20 cellular contexts compared by ENCODE assay signal in the genomic region with DNA sequence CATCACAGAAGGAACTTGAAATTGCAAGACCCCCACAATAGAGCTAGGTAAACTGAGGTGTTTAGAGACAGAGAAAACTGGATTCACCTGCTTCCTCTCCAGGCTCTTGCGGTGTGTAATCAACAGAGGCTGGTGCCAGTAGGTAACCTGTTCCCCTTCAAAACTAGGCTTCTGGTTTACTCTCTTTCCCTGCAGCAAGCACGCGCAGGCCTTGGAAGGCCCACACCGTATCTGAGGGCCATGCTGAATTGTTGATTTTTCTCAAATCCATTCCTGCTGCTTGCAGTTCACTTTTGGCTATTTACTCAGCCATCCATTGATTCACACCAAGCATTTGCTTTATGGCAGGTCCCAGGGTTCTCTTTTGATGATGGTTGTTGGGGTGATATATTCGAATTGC. TPM values are rescaled to one million over a fixed set of nuclear protein-coding genes. Genes with fewer than 3 reads are reported as not detected.
DNase-seq lines count a peak whose midpoint lies in the region; ATAC-seq and TF ChIP-seq lines count a peak whose summit lies in the region.
"Had no signal": no experiment of that assay in that cellular context is flagged by ENCODE, and none has a peak within 500 bp of the region (broad histone marks: within the 10 kb centered on the region; RNA-seq: fewer than 3 reads in every experiment).

No MANE protein-coding gene starts in this region.

- H3K36me3 Mint-ChIP-seq in osteocyte (ENCODE audit: unreplicated experiment) = no peaks in the 10 kb centered on the region

- no peaks in the 10 kb centered on the region for H3K36me3 ChIP-seq in HUES64 (ENCODE audit: insufficient read depth, low read length)
- H3K36me3 ChIP-seq in endocrine pancreas (ENCODE audit: control insufficient read depth, insufficient read depth, low read length) = peaks cover 3% of the 10 kb centered on the region
- H3K36me3 ChIP-seq: heart right ventricle had no signal

- H3K9me3 ChIP-seq in HUES64 (ENCODE audit: insufficient read depth, low read depth, low read length) (no peaks in the 10 kb centered on the region), endocrine pancreas (ENCODE audit: control insufficient read depth, low read length) (no peaks in the 10 kb centered on the region)

- peaks cover 7% of the 10 kb centered on the region for H3K9me3 Mint-ChIP-seq in osteocyte (ENCODE audit: unreplicated experiment)

- H3K27me3 Mint-ChIP-seq in osteocyte (ENCODE audit: unreplicated experiment) = peaks cover 21% of the 10 kb centered on the region

- H3K4me3 ChIP-seq in HUES64 (ENCODE audit: low read length) = 0 out of 2 replicates have a peak overlapping the region, but pooled peaks have one; percentile 49
- H3K4me3 ChIP-seq in endocrine pancreas (ENCODE audit: control insufficient read depth, insufficient read depth, low read length) = peak overlapping the region; percentile 71

- H3K4me3 Mint-ChIP-seq in osteocyte (ENCODE audit: unreplicated experiment) = peak overlapping the region; percentile 78
- H3K4me3 Mint-ChIP-seq: activated B cell treated with CpG ODN at 0.5 μM for 24 hours; CD4-positive, alpha-beta T cell had no signal

- TF ChIP-seq CTCF in osteocyte (IDR thresholded peaks at IDR 0.05) = no peak

- H3K4me1 ChIP-seq in HUES64 (ENCODE audit: insufficient read depth, low read length) = peaks cover 5% of the 10 kb centered on the region; the same call in 1 of the 2 replicates
- no peaks in the 10 kb centered on the region for H3K4me1 ChIP-seq in endocrine pancreas (ENCODE audit: control insufficient read depth, insufficient read depth, low read length)
- H3K4me1 ChIP-seq: heart right ventricle had no signal

- H3K27ac Mint-ChIP-seq in osteocyte (ENCODE audit: unreplicated experiment) = no peak overlapping the region
- H3K27ac Mint-ChIP-seq: activated B cell treated with CpG ODN at 0.5 μM for 24 hours; CD4-positive, alpha-beta T cell had no signal

- WGBS in HUES64 = 86% methylated on average over 5 of the region's 5 CpGs

- no peak for ATAC-seq in GM19452 (IDR thresholded peaks at IDR 0.05; ENCODE audit: unreplicated experiment)
- ATAC-seq: PC-3 had no signal

- peaks cover 6% of the 10 kb centered on the region for H3K4me1 Mint-ChIP-seq in osteocyte (ENCODE audit: unreplicated experiment)

- DNase-seq in NCI-H748 (lab: John Stamatoyannopoulos, UW; ENCODE audit: unreplicated experiment) (peak; percentile 47), NCI-H748 treated with DMSO at 0.1 percent for 48 hours (lab: John Stamatoyannopoulos, UW) (no peak), osteocyte (ENCODE audit: extremely low spot score, unreplicated experiment) (no peak), ecto neural progenitor cell (ENCODE audit: low spot score) (no peak), NCI-H2107 treated with DMSO at 0.1 percent for 48 hours (lab: John Stamatoyannopoulos, UW; ENCODE audit: unreplicated experiment) (no peak)
- DNase-seq: ACHN; activated B cell treated with CpG ODN at 0.5 μM for 24 hours; CD4-positive, alpha-beta T cell; GOT3; heart right ventricle; mesenchymal stem cell; NCI-H187 treated with DMSO at 0.1 percent for 48 hours; PC-3; SIG-M5; trophoblast cell had no signal

- H3K27me3 ChIP-seq in HUES64 (ENCODE audit: insufficient read depth, low read length) = peaks cover 47% of the 10 kb centered on the region
- H3K27me3 ChIP-seq in endocrine pancreas (ENCODE audit: control insufficient read depth, insufficient read depth, low read length) = no peaks in the 10 kb centered on the region

- H3K9ac ChIP-seq in HUES64 (ENCODE audit: low read depth, low read length) (no peak overlapping the region), endocrine pancreas (ENCODE audit: control insufficient read depth, insufficient read depth, low read length) (no peak overlapping the region)

- H3K27ac ChIP-seq in HUES64 (ENCODE audit: low read depth, low read length) = no peak overlapping the region
- H3K27ac ChIP-seq: heart right ventricle had no signal

RNA-seq across cellular contexts. Expression of a gene that starts 0.7 kb away (rescaled TPM):
- polyA plus RNA-seq in HUES64 (2013, experiment 1 of 2) = 1.1 TPM
- polyA plus RNA-seq in HUES64 (2013, experiment 2 of 2) = 1.1 TPM
- total RNA-seq in osteocyte = 5.1 and 6.7 TPM in 2 replicates
- total RNA-seq: activated B cell treated with CpG ODN at 0.5 μM for 24 hours; CD4-positive, alpha-beta T cell; Daoy; PC-3 had no signal
- polyA plus RNA-seq: keratinocyte had no signal

RNA-seq across cellular contexts. Expression of a gene that starts 48.0 kb away (rescaled TPM):
- polyA plus RNA-seq in HUES64 (2013, experiment 1 of 2) = 27.8 TPM
- polyA plus RNA-seq in HUES64 (2013, experiment 2 of 2) = 32.6 TPM
- 40.0 and 41.0 TPM in 2 replicates for total RNA-seq in osteocyte
